19 cellular contexts compared by ENCODE assay signal in genomic region chr11:115585361-115586024, GRCh38.
DNase-seq lines count a peak whose midpoint lies in the region; ATAC-seq and TF ChIP-seq lines count a peak whose summit lies in the region.
"Had no signal": no experiment of that assay in that cellular context is flagged by ENCODE, and none has a peak within 500 bp of the region (broad histone marks: within the 10 kb centered on the region; RNA-seq: fewer than 3 reads in every experiment).

No MANE protein-coding gene starts in this region.

- no peak overlapping the region for H3K27ac Mint-ChIP-seq in activated CD4-positive, alpha-beta memory T cell treated with anti-CD3 and anti-CD28 coated beads, Interleukin-2, amount 10 ng/mL, durations not matched to agents 7 days and 5 days
- H3K27ac Mint-ChIP-seq: T-helper 17 cell had no signal

- no peak overlapping the region for H3K4me3 Mint-ChIP-seq in activated CD4-positive, alpha-beta memory T cell treated with anti-CD3 and anti-CD28 coated beads, Interleukin-2, amount 10 ng/mL, durations not matched to agents 7 days and 5 days
- H3K4me3 Mint-ChIP-seq: T-helper 17 cell had no signal

- peak; percentile 78 for ATAC-seq in GM18909 (IDR thresholded peaks at IDR 0.05; ENCODE audit: poor library complexity, unreplicated experiment)
- ATAC-seq in GM21576 (IDR thresholded peaks at IDR 0.05; ENCODE audit: unreplicated experiment) = peak; percentile 85
- ATAC-seq in HG03060 (IDR thresholded peaks at IDR 0.05; ENCODE audit: low read depth, unreplicated experiment) = peak; percentile 39
- no peak for ATAC-seq in upper lobe of right lung
- ATAC-seq: T-helper 17 cell had no signal

- H3K27me3 Mint-ChIP-seq in activated CD4-positive, alpha-beta memory T cell treated with anti-CD3 and anti-CD28 coated beads, Interleukin-2, amount 10 ng/mL, durations not matched to agents 7 days and 5 days = no peaks in the 10 kb centered on the region
- H3K27me3 Mint-ChIP-seq: T-helper 17 cell had no signal

- H3K4me1 Mint-ChIP-seq in activated CD4-positive, alpha-beta memory T cell treated with anti-CD3 and anti-CD28 coated beads, Interleukin-2, amount 10 ng/mL, durations not matched to agents 7 days and 5 days = no peaks in the 10 kb centered on the region
- H3K4me1 Mint-ChIP-seq: T-helper 17 cell had no signal

- H3K9me3 ChIP-seq in upper lobe of right lung = no peaks in the 10 kb centered on the region
- H3K9me3 ChIP-seq: colonic mucosa had no signal

- no peak for TF ChIP-seq CTCF in upper lobe of right lung (IDR thresholded peaks at IDR 0.05)

- H3K27me3 ChIP-seq in upper lobe of right lung = no peaks in the 10 kb centered on the region
- H3K27me3 ChIP-seq: colonic mucosa had no signal

- intact Hi-C loops in upper lobe of right lung (cut with DNase I) = no loop called here

- DNase-seq in activated CD4-positive, alpha-beta memory T cell treated with anti-CD3 and anti-CD28 coated beads, Interleukin-2, amount 10 ng/mL, durations not matched to agents 7 days and 5 days = peak; percentile 17
- no peak for DNase-seq in caudate nucleus (lab: John Stamatoyannopoulos, UW)
- no peak for DNase-seq in upper lobe of right lung
- DNase-seq in OCI-M1 (lab: John Stamatoyannopoulos, UW) = no peak
- no peak for DNase-seq in HPDE6-E6E7 (ENCODE audit: extremely low spot score)
- DNase-seq: activated CD4-positive, alpha-beta T cell treated with anti-CD3 and anti-CD28 coated beads, Interleukin-2, amount 50 U/mL, for 1 hour; activated effector memory CD4-positive, alpha-beta T cell treated with anti-CD3 and anti-CD28 coated beads, Interleukin-2, amount 50 U/mL, for 16 hours; aorta; colonic mucosa; DND-41; erythroblast; NCI-H1694; small intestine; T-helper 17 cell had no signal

- no peaks in the 10 kb centered on the region for H3K36me3 Mint-ChIP-seq in activated CD4-positive, alpha-beta memory T cell treated with anti-CD3 and anti-CD28 coated beads, Interleukin-2, amount 10 ng/mL, durations not matched to agents 7 days and 5 days (ENCODE audit: low read depth)

- H3K36me3 ChIP-seq in upper lobe of right lung = no peaks in the 10 kb centered on the region
- H3K36me3 ChIP-seq: colonic mucosa had no signal

- H3K9me3 Mint-ChIP-seq in activated CD4-positive, alpha-beta memory T cell treated with anti-CD3 and anti-CD28 coated beads, Interleukin-2, amount 10 ng/mL, durations not matched to agents 7 days and 5 days = peaks cover 6% of the 10 kb centered on the region

- H3K4me1 ChIP-seq in upper lobe of right lung = no peaks in the 10 kb centered on the region
- H3K4me1 ChIP-seq: colonic mucosa had no signal

- H3K4me3 ChIP-seq in upper lobe of right lung = no peak overlapping the region
- H3K4me3 ChIP-seq: colonic mucosa had no signal

- POLR2A ChIA-PET in activated CD4-positive, alpha-beta memory T cell treated with anti-CD3 and anti-CD28 coated beads, Interleukin-2, amount 10 ng/mL, durations not matched to agents 7 days and 5 days (lab: Charles Lee) = no interaction called here

- CTCF ChIA-PET in activated CD4-positive, alpha-beta memory T cell treated with anti-CD3 and anti-CD28 coated beads, Interleukin-2, amount 10 ng/mL, durations not matched to agents 7 days and 5 days (lab: Charles Lee) = interaction anchor here (0.6 kb wide), 1 partner anchor 753 kb away, joined by 3 read pairs; no protein-coding TSS in a partner anchor

- H3K27ac ChIP-seq in caudate nucleus (ENCODE audit: low read depth, low read length) (no peak overlapping the region), upper lobe of right lung (no peak overlapping the region)
- H3K27ac ChIP-seq: C4-2B, colonic mucosa, RWPE1 had no signal
